In the genomic region with DNA sequence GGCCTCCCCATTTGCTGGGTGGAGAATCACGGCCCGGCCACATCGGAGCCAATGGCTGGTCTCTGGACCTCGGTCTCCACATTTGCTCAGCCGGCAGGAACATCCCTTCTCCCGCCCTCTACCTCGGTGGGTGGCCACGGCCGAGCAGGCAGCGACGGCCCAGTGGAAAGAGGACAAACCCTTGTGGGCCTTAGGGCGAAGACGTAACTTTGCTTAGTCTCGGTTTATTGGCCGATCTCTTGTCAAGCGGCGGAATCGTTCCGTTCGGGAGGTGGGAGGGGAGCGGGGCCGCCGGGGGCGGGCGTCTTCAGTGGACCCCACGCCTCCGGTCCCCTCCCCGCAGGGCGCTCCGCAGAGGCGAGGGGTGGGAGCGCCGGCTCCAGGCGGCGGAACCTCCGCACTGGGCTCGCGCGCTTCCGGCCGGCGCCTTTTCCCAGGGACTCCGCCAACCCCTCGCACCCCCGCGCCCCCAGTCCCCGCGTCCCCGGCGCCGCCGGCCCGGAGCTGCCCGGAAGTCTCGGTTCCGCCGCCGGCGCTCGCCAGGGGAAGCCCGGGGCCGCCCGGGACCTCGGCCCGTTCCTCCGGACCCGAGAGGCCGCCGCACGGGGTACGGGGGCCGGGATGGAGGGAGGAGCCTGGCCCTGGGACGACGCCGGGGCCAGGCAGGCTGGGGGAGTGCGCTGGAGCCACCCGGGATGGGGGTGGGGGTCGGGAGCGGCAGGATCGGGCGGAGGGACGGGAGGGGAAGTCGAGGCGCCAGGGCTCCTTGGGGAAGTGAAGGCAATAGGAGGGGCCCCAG, we compare ENCODE assay signal across 8 cellular contexts. TPM values are rescaled to one million over a fixed set of nuclear protein-coding genes. Genes with fewer than 3 reads are reported as not detected.
DNase-seq lines count a peak whose midpoint lies in the region; ATAC-seq and TF ChIP-seq lines count a peak whose summit lies in the region.

A gene with protein sequence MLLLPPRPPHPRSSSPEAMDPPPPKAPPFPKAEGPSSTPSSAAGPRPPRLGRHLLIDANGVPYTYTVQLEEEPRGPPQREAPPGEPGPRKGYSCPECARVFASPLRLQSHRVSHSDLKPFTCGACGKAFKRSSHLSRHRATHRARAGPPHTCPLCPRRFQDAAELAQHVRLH (plus strand): TSS at position 426 of the 799 bp plus-strand sequence. CDS start 1,507 bp downstream, outside the sequence.

- intact Hi-C loops in thyroid gland (cut with DNase I): no loop called here

- peaks cover 53 to 62% of the 10 kb centered on the region in 2 donors for H3K4me1 Mint-ChIP-seq in natural killer cell treated with Interleukin-12 subunit alpha and Interleukin-12 subunit beta and Interleukin-15 and Interleukin-18, amount 100 ng/mL, for 72 hours (ENCODE audit: low read depth in 2 of 2)

- no peaks in the 10 kb centered on the region for H3K27me3 Mint-ChIP-seq in natural killer cell treated with Interleukin-12 subunit alpha and Interleukin-12 subunit beta and Interleukin-15 and Interleukin-18, amount 100 ng/mL, for 72 hours

- peak within 1 kb of the TSS; percentile 82 for H3K4me3 Mint-ChIP-seq in natural killer cell treated with Interleukin-12 subunit alpha and Interleukin-12 subunit beta and Interleukin-15 and Interleukin-18, amount 100 ng/mL, for 72 hours

- H3K27ac ChIP-seq in Peyer's patch (peak within 1 kb of the TSS; percentile 84 to 97 (median 88)), thyroid gland (peak within 1 kb of the TSS; percentile 86 to 96 (median 91))

- H3K9me3 ChIP-seq in Peyer's patch (no peaks in the 10 kb centered on the region), thyroid gland (no peaks in the 10 kb centered on the region)

- H3K36me3 ChIP-seq in Peyer's patch (peaks cover 0 to 16% (median 0%) of the 10 kb centered on the region in 3 donors), thyroid gland (peaks cover 0 to 5% of the 10 kb centered on the region in 2 donors)

- no peaks in the 10 kb centered on the region for H3K9me3 Mint-ChIP-seq in natural killer cell treated with Interleukin-12 subunit alpha and Interleukin-12 subunit beta and Interleukin-15 and Interleukin-18, amount 100 ng/mL, for 72 hours

- 0% methylated on average over 33 to 34 of the region's 84 CpGs for WGBS in thyroid gland, 2 donors

- TF ChIP-seq CTCF in Peyer's patch (IDR thresholded peaks at IDR 0.05): no peak
- no peak for TF ChIP-seq CTCF in fibroblast of villous mesenchyme (IDR thresholded peaks at IDR 0.05; ENCODE audit: insufficient read depth, low read depth, low read length)
- no peak for TF ChIP-seq CTCF in thyroid gland (IDR thresholded peaks at IDR 0.05)

- H3K4me1 ChIP-seq in Peyer's patch (peaks cover 5 to 72% (median 26%) of the 10 kb centered on the region in 4 donors), thyroid gland (peaks cover 39 to 54% of the 10 kb centered on the region in 2 donors)

- H3K36me3 Mint-ChIP-seq in natural killer cell treated with Interleukin-12 subunit alpha and Interleukin-12 subunit beta and Interleukin-15 and Interleukin-18, amount 100 ng/mL, for 72 hours: peaks cover 7% of the 10 kb centered on the region

- peak within 1 kb of the TSS; percentile 66 to 87 for H3K27ac Mint-ChIP-seq in natural killer cell treated with Interleukin-12 subunit alpha and Interleukin-12 subunit beta and Interleukin-15 and Interleukin-18, amount 100 ng/mL, for 72 hours

- TF ChIP-seq POLR2A in Peyer's patch (IDR thresholded peaks at IDR 0.05) (peak in 1 of 2 donors; percentile 23), thyroid gland (IDR thresholded peaks at IDR 0.05) (peak in 1 of 2 donors; percentile 29)

- H3K27me3 ChIP-seq in Peyer's patch (no peaks in the 10 kb centered on the region), thyroid gland (no peaks in the 10 kb centered on the region)

- DNase-seq in EL: peak; percentile 83
- peak; percentile 47 to 77 (median 76) for DNase-seq in Peyer's patch
- DNase-seq in activated gamma-delta T cell treated with Interleukin-2 at 50 U/mL for 16 hours: peak; percentile 41
- DNase-seq in fibroblast of villous mesenchyme (ENCODE audit: low read depth): peak; percentile 87
- no peak for DNase-seq in natural killer cell treated with Interleukin-12 subunit alpha and Interleukin-12 subunit beta and Interleukin-15 and Interleukin-18, amount 100 ng/mL, for 72 hours (ENCODE audit: low spot score)
- peak; percentile 80 to 84 for DNase-seq in thyroid gland

- H3K4me3 ChIP-seq in Peyer's patch (peak within 1 kb of the TSS; percentile 85 to 92 (median 88)), fibroblast of villous mesenchyme (ENCODE audit: low read depth, low read length) (peak within 1 kb of the TSS; percentile 72), thyroid gland (replicated peaks in 1 of 3) (peak within 1 kb of the TSS; percentile 40 to 84 (median 61))

- peak; percentile 35 for ATAC-seq in HG02970 (IDR thresholded peaks at IDR 0.05; ENCODE audit: low FRiP score, unreplicated experiment)
- peak; percentile 76 for ATAC-seq in natural killer cell treated with Interleukin-12 subunit alpha and Interleukin-12 subunit beta and Interleukin-15 and Interleukin-18, amount 100 ng/mL, for 72 hours
- ATAC-seq in GM18517 (IDR thresholded peaks at IDR 0.05; ENCODE audit: unreplicated experiment): no peak

RNA-seq across cellular contexts. Expression of the gene that starts here (rescaled TPM):
- total RNA-seq in Peyer's patch (10 to 100 TPM; 12.3 to 38.4 (median 25.2) TPM), fibroblast of villous mesenchyme (5.5 and 5.6 TPM in 2 replicates), thyroid gland (10 to 100 TPM; 29.9 to 61.1 (median 44.8) TPM)
- total RNA-seq in natural killer cell treated with Interleukin-12 subunit alpha and Interleukin-12 subunit beta and Interleukin-15 and Interleukin-18, amount 100 ng/mL, for 72 hours: 10 to 100 TPM; 35.7 to 39.5 TPM
